In genomic region chr19:11924886-11925583, GRCh38 we compare ENCODE assay signal across 8 cellular contexts. TPM values are rescaled to one million over a fixed set of nuclear protein-coding genes. Genes with fewer than 3 reads are reported as not detected.
A peak's percentile ranks its signal among the peaks of the same experiment; 100 is the strongest.
DNase-seq lines count a peak whose midpoint lies in the region; ATAC-seq, FAIRE-seq and TF ChIP-seq lines count a peak whose summit lies in the region.

Gene ZNF700 (plus strand): TSS chr19:11925107. CDS start chr19:11925211, 104 bp downstream.

- H3K36me3 ChIP-seq in pancreas (no peaks in the 10 kb centered on the region), thyroid gland (no peaks in the 10 kb centered on the region)

- no peaks in the 10 kb centered on the region for H3K27me3 ChIP-seq in pancreas
- H3K27me3 ChIP-seq in thyroid gland, result no peaks in the 10 kb centered on the region

- peak; percentile 73 for DNase-seq in GM12891 (ENCODE audit: insufficient read length, low spot score)
- DNase-seq in NCI-H1417 treated with DMSO at 0.1 percent for 48 hours (lab: John Stamatoyannopoulos, UW), result peak; percentile 86
- DNase-seq in SW480 (ENCODE audit: low spot score), result peak; percentile 95
- peak; percentile 94 for DNase-seq in activated naive CD8-positive, alpha-beta T cell treated with anti-CD3 and anti-CD28 coated beads, Interleukin-2, amount 50 U/mL, for 24 hours
- peak; percentile 96 for DNase-seq in Right ventricle myocardium superior
- DNase-seq in pancreas, result peak; percentile 91 to 97 (median 96)
- DNase-seq in thyroid gland, result peak; percentile 97 to 98

- H3K9me3 ChIP-seq in pancreas (no peaks in the 10 kb centered on the region), thyroid gland (no peaks in the 10 kb centered on the region)

- peaks cover 17% of the 10 kb centered on the region for H3K36me3 Mint-ChIP-seq in activated naive CD8-positive, alpha-beta T cell treated with anti-CD3 and anti-CD28 coated beads, Interleukin-2, amount 50 U/mL, for 24 hours (ENCODE audit: low read depth)

- no peak for TF ChIP-seq CTCF in pancreas (IDR thresholded peaks at IDR 0.05)
- TF ChIP-seq CTCF in thyroid gland (IDR thresholded peaks at IDR 0.05), result peak in 1 of 6 experiments; percentile 2

- H3K4me1 ChIP-seq in pancreas (peaks cover 6 to 22% (median 15%) of the 10 kb centered on the region in 3 donors), thyroid gland (peaks cover 5 to 23% of the 10 kb centered on the region in 2 donors)

- peak within 1 kb of the TSS; percentile 99 for H3K4me3 Mint-ChIP-seq in activated naive CD8-positive, alpha-beta T cell treated with anti-CD3 and anti-CD28 coated beads, Interleukin-2, amount 50 U/mL, for 24 hours

- H3K4me1 Mint-ChIP-seq in activated naive CD8-positive, alpha-beta T cell treated with anti-CD3 and anti-CD28 coated beads, Interleukin-2, amount 50 U/mL, for 24 hours, result peaks cover 44% of the 10 kb centered on the region

- 0% methylated on average over 50 of the region's 50 CpGs for WGBS in pancreas, 2 donors
- 0 to 1% methylated on average over 3 to 22 of the region's 50 CpGs for WGBS in thyroid gland, 2 donors

- intact Hi-C loops in Right ventricle myocardium superior (cut with DNase I) (loop anchor here (5.0 kb wide), 1 partner anchor 217 kb away; the partner anchor contains the start of gene ZNF20), pancreas (cut with DNase I) (loop anchor here in 1 of 3 donors (10.0 kb wide), 1 partner anchor 60 kb away; no protein-coding TSS in a partner anchor), thyroid gland (cut with DNase I) (no loop called here)

- H3K4me3 ChIP-seq in pancreas (peak within 1 kb of the TSS; percentile 67 to 93 (median 76)), thyroid gland (replicated peaks in 1 of 3) (peak within 1 kb of the TSS; percentile 83 to 93 (median 89))

- peak within 1 kb of the TSS; percentile 99 for H3K27ac Mint-ChIP-seq in activated naive CD8-positive, alpha-beta T cell treated with anti-CD3 and anti-CD28 coated beads, Interleukin-2, amount 50 U/mL, for 24 hours

- H3K27me3 Mint-ChIP-seq in activated naive CD8-positive, alpha-beta T cell treated with anti-CD3 and anti-CD28 coated beads, Interleukin-2, amount 50 U/mL, for 24 hours, result no peaks in the 10 kb centered on the region

- TF ChIP-seq POLR2A in GM12891 (IDR thresholded peaks at IDR 0.05; ENCODE audit: low read depth, low read length), result peak; percentile 89; the same call in 1 of the 2 replicates
- TF ChIP-seq POLR2A in thyroid gland (IDR thresholded peaks at IDR 0.05), result peak; percentile 23 to 91

- H3K27ac ChIP-seq in pancreas, result peak within 1 kb of the TSS; percentile 88 to 98 (median 97)
- peak within 1 kb of the TSS; percentile 83 to 90 (median 86) for H3K27ac ChIP-seq in thyroid gland

- ATAC-seq in HG02798 (IDR thresholded peaks at IDR 0.05; ENCODE audit: poor library complexity, unreplicated experiment) (peak; percentile 91), Right ventricle myocardium superior (ENCODE audit: poor library complexity) (peak; percentile 99), pancreas (peak; percentile 92 to 98 (median 96))
- ATAC-seq in activated naive CD8-positive, alpha-beta T cell treated with anti-CD3 and anti-CD28 coated beads, Interleukin-2, amount 50 U/mL, for 24 hours, result peak; percentile 97

- no peak for FAIRE-seq in GM12891 (lab: Jason Lieb, UNC)
- no peak for FAIRE-seq in pancreas (lab: Jason Lieb, UNC)

- H3K9me3 Mint-ChIP-seq in activated naive CD8-positive, alpha-beta T cell treated with anti-CD3 and anti-CD28 coated beads, Interleukin-2, amount 50 U/mL, for 24 hours, result no peaks in the 10 kb centered on the region

TF ChIP-seq in GM12891, 5 proteins besides CTCF, POLR2A, EP300 and RAD21:
- no peak for TF ChIP-seq PAX5 (IDR thresholded peaks at IDR 0.05; ENCODE audit: insufficient read depth, low read length, severe bottlenecking)
- peak; percentile 89 for TF ChIP-seq POLR2AphosphoS5 (IDR thresholded peaks at IDR 0.05; ENCODE audit: low read depth, low read length)
- peak; percentile 90 for TF ChIP-seq TAF1 (IDR thresholded peaks at IDR 0.05; ENCODE audit: low read depth, low read length)
- peak; percentile 56; the same call in 1 of the 2 replicates for TF ChIP-seq POU2F2 (IDR thresholded peaks at IDR 0.05; ENCODE audit: low read depth, low read length)
- TF ChIP-seq SPI1 (IDR thresholded peaks at IDR 0.05; ENCODE audit: low read depth, low read length), result 0 out of 2 replicates have a peak, but pooled peaks have one; percentile 29

RNA-seq across cellular contexts. Expression of gene ZNF700, which starts in this region (rescaled TPM):
- 6.2 TPM for polyA plus RNA-seq in GM12891 (2012; ENCODE audit: low read depth, missing spikeins)
- total RNA-seq in Right ventricle myocardium superior (4.2 TPM), pancreas (10 to 100 TPM in 1 of 6 donors, 1 to 10 TPM in 5; 6.5 to 10.9 (median 7.7) TPM), thyroid gland (10 to 100 TPM; 10.9 to 23.1 (median 16.0) TPM)
- 10 to 100 TPM; 14.9 to 22.7 TPM for polyA plus RNA-seq in pancreas

Comparison
In these comparisons a context has a peak if more than half of its experiments do, and no peak if none do; other contexts are left out.
1. Peak in every context shown above with its lines: DNase-seq, ATAC-seq, H3K4me3 ChIP-seq and H3K27ac ChIP-seq.